In the genomic region with DNA sequence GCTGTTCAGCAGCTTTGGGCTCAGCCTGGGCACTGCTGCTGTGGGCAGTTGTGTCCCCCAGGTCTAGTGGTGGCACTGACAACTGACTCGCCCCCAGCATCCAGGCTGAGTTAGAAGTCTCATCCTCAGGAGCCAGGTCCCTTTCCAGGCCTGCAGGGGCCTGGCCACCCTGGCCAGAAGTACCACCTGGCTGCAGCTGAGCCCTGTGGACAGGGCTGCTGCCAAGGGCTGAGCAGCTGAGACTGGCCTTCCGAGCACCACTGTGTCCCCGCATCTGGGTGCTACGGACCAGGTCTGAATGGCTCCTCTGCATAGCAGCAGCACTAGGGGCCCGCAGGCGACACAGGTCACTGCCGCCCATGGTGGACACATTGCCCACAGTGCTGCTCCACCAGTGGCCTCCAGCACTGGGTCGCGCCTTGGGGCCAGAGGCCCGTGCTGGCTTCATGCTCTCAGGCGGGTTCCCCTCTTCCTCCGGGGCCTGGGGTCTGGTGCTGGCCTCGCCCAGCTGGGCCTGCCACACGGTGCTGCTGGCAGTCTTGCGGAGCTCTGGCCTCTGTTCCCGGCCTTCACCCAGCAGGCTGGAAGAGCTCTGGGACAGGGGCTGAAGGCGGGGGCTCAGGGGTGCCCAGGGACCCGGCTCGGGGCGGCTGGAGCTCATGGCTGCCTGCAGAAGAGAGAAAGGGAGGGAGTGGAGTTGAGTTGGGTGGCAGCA, we compare ENCODE assay signal across 15 cellular contexts. TPM values are rescaled to one million over a fixed set of nuclear protein-coding genes. Genes with fewer than 3 reads are reported as not detected.
A peak's percentile ranks its signal among the peaks of the same experiment; 100 is the strongest.
DNase-seq lines count a peak whose midpoint lies in the region; ATAC-seq and TF ChIP-seq lines count a peak whose summit lies in the region.
"Had no signal": no experiment of that assay in that cellular context is flagged by ENCODE, and none has a peak within 500 bp of the region (broad histone marks: within the 10 kb centered on the region; RNA-seq: fewer than 3 reads in every experiment).

No MANE protein-coding gene starts in this region.

- WGBS in H9 (ENCODE audit: extremely low coverage, insufficient read length, low lambda C conversion rate), result no CpG with 5 or more reads among the region's 20 CpGs
- 83 to 88% (median 85%) methylated on average over 20 of the region's 20 CpGs for WGBS in psoas muscle, 3 donors

- DNase-seq in H9, result peak; percentile 34
- peak; percentile 11 for DNase-seq in activated naive CD4-positive, alpha-beta T cell treated with anti-CD3 and anti-CD28 coated beads, Interleukin-2, amount 50 U/mL, for 16 hours
- peak; percentile 11 to 24 for DNase-seq in left colon
- DNase-seq in psoas muscle, result peak; percentile 15 to 56
- DNase-seq in amniotic stem cell (lab: John Stamatoyannopoulos, UW), result no peak
- no peak for DNase-seq in MM.1S
- DNase-seq in PC-3, result no peak
- no peak for DNase-seq in HCEC 1CT
- DNase-seq: CD4-positive, CD25-positive, alpha-beta regulatory T cell; hypothalamus; mesendoderm; MV-4-11; NCI-H446 had no signal

- H3K56ac ChIP-seq in H9 (ENCODE audit: insufficient read length, low read depth, low read length), result no peak overlapping the region

- H3K36me3 Mint-ChIP-seq in H9 (ENCODE audit: insufficient read depth in 1 of 3, low read depth in 3 of 3), result peaks cover 0 to 3% (median 0%) of the 10 kb centered on the region in 3 experiments; a peak in 1 of 7 replicates
- H3K36me3 Mint-ChIP-seq: CD4-positive, CD25-positive, alpha-beta regulatory T cell had no signal

- H3K9ac ChIP-seq in H9 (ENCODE audit: extremely low read depth, insufficient read length, low read length), result no peak overlapping the region
- H3K9ac ChIP-seq in MM.1S (ENCODE audit: low read length), result no peak overlapping the region
- H3K9ac ChIP-seq in PC-3 (ENCODE audit: low read length), result no peak overlapping the region

- no peak overlapping the region for H3K4me2 ChIP-seq in H9 (ENCODE audit: insufficient read depth, insufficient read length, low read length)
- no peak overlapping the region for H3K4me2 ChIP-seq in MM.1S (ENCODE audit: low read depth, low read length)
- no peak overlapping the region for H3K4me2 ChIP-seq in PC-3 (ENCODE audit: low read length)

- H3K27me3 ChIP-seq in H9 (ENCODE audit: insufficient read depth, low read length) (no peaks in the 10 kb centered on the region), psoas muscle (ENCODE audit: insufficient read depth in 3 of 3, low read length in 2 of 3) (peaks cover 0 to 32% (median 2%) of the 10 kb centered on the region in 3 donors), MM.1S (replicated peaks; ENCODE audit: insufficient read depth, low read length) (peaks cover 18% of the 10 kb centered on the region), PC-3 (ENCODE audit: low read length) (no peaks in the 10 kb centered on the region)

- no peak overlapping the region for H2AFZ ChIP-seq in H9 (ENCODE audit: low read length)
- H2AFZ ChIP-seq in MM.1S (ENCODE audit: low read length), result no peak overlapping the region
- H2AFZ ChIP-seq in PC-3 (ENCODE audit: low read length), result no peak overlapping the region

- H3K27ac ChIP-seq in H9 (ENCODE audit: insufficient read length, low read depth, low read length), result no peak overlapping the region
- no peak overlapping the region for H3K27ac ChIP-seq in psoas muscle
- no peak overlapping the region for H3K27ac ChIP-seq in MM.1S (ENCODE audit: low read length)
- no peak overlapping the region for H3K27ac ChIP-seq in PC-3 (ENCODE audit: low read length)

- POLR2A ChIA-PET in PC-3 (lab: Charles Lee; ENCODE audit: unreplicated experiment), result no interaction called here

- no peak overlapping the region for H2BK5ac ChIP-seq in H9 (ENCODE audit: insufficient read length, low read length)

- CTCF ChIA-PET in PC-3 (lab: Charles Lee), result no interaction called here

- H3K36me3 ChIP-seq in psoas muscle (ENCODE audit: insufficient read depth in 1 of 2, low read depth in 1 of 2) (no peaks in the 10 kb centered on the region), MM.1S (replicated peaks; ENCODE audit: insufficient read depth, low read length) (no peaks in the 10 kb centered on the region), PC-3 (ENCODE audit: low read depth, low read length) (no peaks in the 10 kb centered on the region)

- H3F3A ChIP-seq in MM.1S (ENCODE audit: insufficient read depth, low read length) (no peaks in the 10 kb centered on the region), PC-3 (ENCODE audit: low read length, unreplicated experiment) (no peaks in the 10 kb centered on the region)

- H3K27me3 Mint-ChIP-seq in H9 (ENCODE audit: low read depth), result no peaks in the 10 kb centered on the region

- H2BK20ac ChIP-seq in H9 (ENCODE audit: low read depth, low read length, poor library complexity, severe bottlenecking), result no peak overlapping the region

- no peaks in the 10 kb centered on the region for H3K9me2 ChIP-seq in MM.1S (replicated peaks; ENCODE audit: insufficient read depth, low read length)
- H3K9me2 ChIP-seq in PC-3 (replicated peaks; ENCODE audit: low read length), result no peaks in the 10 kb centered on the region

- no peak overlapping the region for H4K5ac ChIP-seq in H9 (ENCODE audit: insufficient read length, low read depth, low read length)

- H3K4me3 ChIP-seq in psoas muscle, result no peak overlapping the region
- no peak overlapping the region for H3K4me3 ChIP-seq in MM.1S (ENCODE audit: low read length)
- H3K4me3 ChIP-seq in PC-3 (ENCODE audit: low read length), result no peak overlapping the region

- no peak overlapping the region for H2AK5ac ChIP-seq in H9 (ENCODE audit: insufficient read length, low read length)

- H4K20me1 ChIP-seq in H9 (ENCODE audit: control insufficient read depth, insufficient read depth, insufficient read length), result no peaks in the 10 kb centered on the region
- H4K20me1 ChIP-seq in MM.1S (ENCODE audit: insufficient read depth, low read length), result no peaks in the 10 kb centered on the region
- no peaks in the 10 kb centered on the region for H4K20me1 ChIP-seq in PC-3 (ENCODE audit: low read length)

- H2BK12ac ChIP-seq in H9 (ENCODE audit: insufficient read length, low read depth, low read length), result no peak overlapping the region

- no peaks in the 10 kb centered on the region for H3K79me2 ChIP-seq in H9 (ENCODE audit: insufficient read depth, low read length)
- H3K79me2 ChIP-seq in MM.1S (ENCODE audit: low read length), result no peaks in the 10 kb centered on the region
- H3K79me2 ChIP-seq in PC-3 (ENCODE audit: low read length), result no peaks in the 10 kb centered on the region

- peaks cover 1% of the 10 kb centered on the region for H3K23me2 ChIP-seq in H9 (ENCODE audit: insufficient read length, low read depth, low read length, poor library complexity, severe bottlenecking)

- H3K79me1 ChIP-seq in H9 (ENCODE audit: insufficient read depth, low read depth, low read length, poor library complexity, severe bottlenecking), result no peaks in the 10 kb centered on the region

- H3K4me3 Mint-ChIP-seq in H9, result no peak overlapping the region
- H3K4me3 Mint-ChIP-seq: CD4-positive, CD25-positive, alpha-beta regulatory T cell had no signal

- no peak overlapping the region for H3K18ac ChIP-seq in H9 (ENCODE audit: insufficient read length, low read depth, low read length)

- BruUV-seq in PC-3 (replicated peaks; lab: Mats Ljungman, UMichigan), result no TSS peak

- no peak overlapping the region for H3K27ac Mint-ChIP-seq in H9
- H3K27ac Mint-ChIP-seq: CD4-positive, CD25-positive, alpha-beta regulatory T cell had no signal

- H3K4me1 ChIP-seq in H9 (ENCODE audit: insufficient read depth, low read length) (peaks cover 1% of the 10 kb centered on the region; the same call in 1 of the 2 replicates), psoas muscle (no peaks in the 10 kb centered on the region), MM.1S (ENCODE audit: low read length) (no peaks in the 10 kb centered on the region), PC-3 (ENCODE audit: insufficient read depth, low read length) (peaks cover 10% of the 10 kb centered on the region)

- H3K9me3 Mint-ChIP-seq in H9, result no peaks in the 10 kb centered on the region
- H3K9me3 Mint-ChIP-seq: CD4-positive, CD25-positive, alpha-beta regulatory T cell had no signal

- no peak overlapping the region for H2BK15ac ChIP-seq in H9 (ENCODE audit: low read depth, low read length)

- no peak overlapping the region for H3T11ph ChIP-seq in H9 (ENCODE audit: low read length)

- H2BK120ac ChIP-seq in H9 (ENCODE audit: low read depth, low read length, poor library complexity, severe bottlenecking), result no peak overlapping the region

- peaks cover 2 to 8% of the 10 kb centered on the region in 2 experiments; a peak in 3 of 4 replicates for H3K4me1 Mint-ChIP-seq in H9
- H3K4me1 Mint-ChIP-seq: CD4-positive, CD25-positive, alpha-beta regulatory T cell had no signal

- H3K9me3 ChIP-seq in H9 (ENCODE audit: control insufficient read depth, low read depth, low read length), result no peaks in the 10 kb centered on the region
- no peaks in the 10 kb centered on the region for H3K9me3 ChIP-seq in psoas muscle
- no peaks in the 10 kb centered on the region for H3K9me3 ChIP-seq in MM.1S (replicated peaks; ENCODE audit: insufficient read depth, low read length)
- no peaks in the 10 kb centered on the region for H3K9me3 ChIP-seq in PC-3 (ENCODE audit: low read length)

- H4K91ac ChIP-seq in H9 (ENCODE audit: insufficient read length, low read depth, low read length), result no peak overlapping the region

- H4K8ac ChIP-seq in H9 (replicated peaks; ENCODE audit: insufficient read length, low read depth, low read length), result no peak overlapping the region

- TF ChIP-seq CTCF in H9 (conservative IDR thresholded peaks at IDR 0.05), result no peak
- TF ChIP-seq CTCF in psoas muscle (IDR thresholded peaks at IDR 0.05), result no peak
- TF ChIP-seq CTCF in MM.1S (IDR thresholded peaks at IDR 0.05; ENCODE audit: low read length), result no peak
- no peak for TF ChIP-seq CTCF in PC-3 (conservative IDR thresholded peaks at IDR 0.05; ENCODE audit: low read depth, low read length)

- intact Hi-C loops in left colon (cut with DNase I, micrococcal nuclease) (no loop called here), psoas muscle (cut with DNase I) (loop anchor here in 1 of 2 donors (10.0 kb wide), 1 partner anchor 325 kb away; no protein-coding TSS in a partner anchor), PC-3 (cut with micrococcal nuclease) (no loop called here)

- ATAC-seq in left colon (no peak), psoas muscle (no peak), PC-3 (no peak)
- ATAC-seq: HCT116 had no signal

- H3K4ac ChIP-seq in H9 (ENCODE audit: low read depth, low read length), result no peak overlapping the region

- H3K23ac ChIP-seq in H9 (ENCODE audit: insufficient read length, low read depth, low read length), result no peak overlapping the region

- no peak overlapping the region for H3K14ac ChIP-seq in H9 (ENCODE audit: insufficient read depth, low read length)

RNA-seq across cellular contexts. Expression of a gene that starts 6.2 kb away (rescaled TPM):
- total RNA-seq in H9 (2021), result 10.1 and 10.5 TPM in 2 replicates
- total RNA-seq in left colon, result 10 to 100 TPM; 35.9 to 56.7 TPM
- total RNA-seq in psoas muscle, result not detected
- not detected for polyA plus RNA-seq in psoas muscle
- total RNA-seq in PC-3 (2014; rRNA removed), result 3.1 and 5.8 TPM in 2 replicates
- total RNA-seq: CD4-positive, CD25-positive, alpha-beta regulatory T cell; G401 had no signal
- polyA plus RNA-seq: CD4-positive, CD25-positive, alpha-beta regulatory T cell had no signal

RNA-seq across cellular contexts. Expression of a gene that starts 28.7 kb away (rescaled TPM):
- total RNA-seq in H9 (2021), result 0.59 and 0.81 TPM in 2 replicates
- 1 to 10 TPM; 1.4 to 2.2 TPM for total RNA-seq in left colon
- total RNA-seq in psoas muscle, result 1 to 10 TPM; 1.7 to 2.8 (median 2.5) TPM
- polyA plus RNA-seq in psoas muscle, result under 1 TPM; 0.18 to 0.98 (median 0.80) TPM
- not detected in 2 replicates for total RNA-seq in PC-3 (2014; rRNA removed)
- total RNA-seq: G401 had no signal

Comparison
In these comparisons a context has a peak if more than half of its experiments do, and no peak if none do; other contexts are left out.
1. DNase-seq: peak in H9 (single experiment), activated naive CD4-positive, alpha-beta T cell treated with anti-CD3 and anti-CD28 coated beads, Interleukin-2, amount 50 U/mL, for 16 hours (single experiment), left colon (2 of 2) and psoas muscle (2 of 2); none in amniotic stem cell (single experiment), MM.1S (single experiment), PC-3 (single experiment) and HCEC 1CT (single experiment).